In the genomic region with DNA sequence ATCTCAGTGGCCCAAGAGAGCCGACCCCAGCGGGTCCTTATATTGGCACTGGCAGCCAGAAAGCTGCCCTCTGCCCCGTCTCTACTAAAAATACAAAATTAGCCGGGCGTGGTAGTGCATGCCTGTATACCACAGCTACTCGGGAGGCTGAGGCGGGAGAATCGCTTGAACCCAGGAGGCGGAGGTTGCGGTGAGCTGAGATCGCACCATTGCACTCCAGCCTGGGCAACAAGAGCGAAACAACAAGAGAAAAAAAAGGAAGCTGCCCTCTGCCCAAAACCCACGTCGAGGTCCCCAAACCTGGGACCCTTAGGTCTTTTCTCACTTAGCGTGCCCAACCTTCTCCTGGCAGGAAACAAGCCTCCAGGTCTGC, we compare ENCODE assay signal across 3 cellular contexts. TPM values are rescaled to one million over a fixed set of nuclear protein-coding genes. Genes with fewer than 3 reads are reported as not detected.
DNase-seq lines count a peak whose midpoint lies in the region; ATAC-seq and TF ChIP-seq lines count a peak whose summit lies in the region.
"Not testable (repeated sequence)": the region's sequence is repeated elsewhere in the genome, so short reads cannot be mapped to it uniquely, and the experiment has no call there.
"Had no signal": no experiment of that assay in that cellular context is flagged by ENCODE, and none has a peak within 500 bp of the region (broad histone marks: within the 10 kb centered on the region; RNA-seq: fewer than 3 reads in every experiment).

No MANE protein-coding gene starts in this region.

- H2AFZ ChIP-seq in KMS-11 (ENCODE audit: low read depth), result peak overlapping the region; percentile 99

- DNase-seq in left lung, result not testable (repeated sequence)

- not testable (repeated sequence) for H3K4me3 ChIP-seq in KMS-11 (IDR thresholded peaks at IDR 0.05; ENCODE audit: insufficient read depth, low read depth, low read length)
- H3K4me3 ChIP-seq in left lung, result peak overlapping the region; percentile 63 to 92

- not testable (repeated sequence) for H3K9me3 ChIP-seq in left lung

- intact Hi-C loops in left lung (cut with DNase I), result not testable (repeated sequence)

- not testable (repeated sequence) for TF ChIP-seq CTCF in KMS-11 (conservative IDR thresholded peaks at IDR 0.05; ENCODE audit: low read depth, low read length); left lung (IDR thresholded peaks at IDR 0.05)

- not testable (repeated sequence) for H3K36me3 ChIP-seq in KMS-11 (ENCODE audit: insufficient read depth)
- peaks cover 0 to 35% of the 10 kb centered on the region in 2 donors for H3K36me3 ChIP-seq in left lung

- not testable (repeated sequence) for H4K20me1 ChIP-seq in KMS-11 (ENCODE audit: insufficient read depth)

- H3K79me2 ChIP-seq in KMS-11 (ENCODE audit: insufficient read depth, low read depth), result peaks cover 15% of the 10 kb centered on the region; the same call in 1 of the 2 replicates

- ATAC-seq in left lung, result not testable (repeated sequence)

- H3K27ac ChIP-seq in KMS-11, result not testable (repeated sequence)
- H3K27ac ChIP-seq in left lung, result peak overlapping the region in 1 of 2 donors; percentile 87

- H3K27me3 ChIP-seq in KMS-11 (ENCODE audit: insufficient read depth, low read depth); left lung: not testable (repeated sequence)

- H3K4me2 ChIP-seq in KMS-11, result peak overlapping the region; percentile 93

- H3K4me1 ChIP-seq in KMS-11 (ENCODE audit: low read depth, poor library complexity, severe bottlenecking) (peaks cover 12% of the 10 kb centered on the region), left lung (peaks cover 8 to 30% of the 10 kb centered on the region in 2 donors)

- H3K9ac ChIP-seq in KMS-11, result peak overlapping the region; percentile 72; the same call in 1 of the 2 replicates

RNA-seq across cellular contexts. Expression of gene GSTK1, which starts 0.9 kb away (rescaled TPM):
- 100 to 1,000 TPM; 124 to 151 TPM for total RNA-seq in left lung

RNA-seq across cellular contexts. Expression of gene TMEM139, which starts 20.6 kb away (rescaled TPM):
- 10 to 100 TPM; 18.5 to 48.1 TPM for total RNA-seq in left lung

RNA-seq across cellular contexts. Expression of gene CASP2, which starts 24.0 kb away (rescaled TPM):
- 10 to 100 TPM; 36.3 to 43.0 TPM for total RNA-seq in left lung

RNA-seq across cellular contexts. Expression of gene TAS2R40, which starts 42.3 kb away (rescaled TPM):
- total RNA-seq in left lung, result not detected
- total RNA-seq: sciatic nerve had no signal

RNA-seq across cellular contexts. Expression of gene CLCN1, which starts 51.7 kb away (rescaled TPM):
- total RNA-seq in left lung, result under 1 TPM; 0.08 to 0.09 TPM
- total RNA-seq: sciatic nerve had no signal
